In genomic region chr2:227566012-227566411, GRCh38 we compare ENCODE assay signal across 3 cellular contexts.
A peak's percentile ranks its signal among the peaks of the same experiment; 100 is the strongest.
TF ChIP-seq lines count a peak whose summit lies in the region.

No MANE protein-coding gene starts in this region.

TF ChIP-seq in SK-N-SH, 30 proteins besides CTCF, POLR2A, EP300 and RAD21:
- TF ChIP-seq USF2 (IDR thresholded peaks at IDR 0.05; ENCODE audit: borderline replicate concordance, low read depth, low read length) (no peak), POLR2AphosphoS5 (IDR thresholded peaks at IDR 0.05; ENCODE audit: low read depth, low read length) (0 out of 2 replicates have a peak, but pooled peaks have one; percentile 1)

TF ChIP-seq in SK-N-SH treated with all-trans-retinoic acid at 6 μM for 48 hours, 23 proteins besides CTCF, POLR2A, EP300 and RAD21 (continued from another document):
- TF ChIP-seq TSHZ2 (CRISPR knock-in tag; IDR thresholded peaks at IDR 0.05) (no peak), PATZ1 (CRISPR knock-in tag; IDR thresholded peaks at IDR 0.05; ENCODE audit: borderline replicate concordance) (no peak), OSR1 (CRISPR knock-in tag; IDR thresholded peaks at IDR 0.05) (no peak), ESRRG (CRISPR knock-in tag; IDR thresholded peaks at IDR 0.05) (no peak), ZFP3 (CRISPR knock-in tag; IDR thresholded peaks at IDR 0.05) (no peak), TCF4 (CRISPR knock-in tag; IDR thresholded peaks at IDR 0.05; ENCODE audit: borderline replicate concordance) (no peak), ARNTL (CRISPR knock-in tag; IDR thresholded peaks at IDR 0.05; ENCODE audit: borderline replicate concordance, low read depth) (no peak)

TF ChIP-seq in GM23338, 12 proteins besides CTCF, POLR2A, EP300 and RAD21 (continued from another document):
- TF ChIP-seq ETS1 (IDR thresholded peaks at IDR 0.05) (no peak), CREB1 (CRISPR knock-in tag; IDR thresholded peaks at IDR 0.05; ENCODE audit: low read depth) (no peak), JUNB (IDR thresholded peaks at IDR 0.05; ENCODE audit: unreplicated experiment) (no peak), EZH2phosphoT487 (IDR thresholded peaks at IDR 0.05; ENCODE audit: unreplicated experiment) (no peak)
